8 cellular contexts compared by ENCODE assay signal in genomic region chr15:89898628-89899302, GRCh38. TPM values are rescaled to one million over a fixed set of nuclear protein-coding genes. Genes with fewer than 3 reads are reported as not detected.
DNase-seq lines count a peak whose midpoint lies in the region; ATAC-seq and TF ChIP-seq lines count a peak whose summit lies in the region.

No MANE protein-coding gene starts in this region.

- H3K9me3 Mint-ChIP-seq in brain, result no peaks in the 10 kb centered on the region

- no peaks in the 10 kb centered on the region for H3K4me1 ChIP-seq in lung (ENCODE audit: control insufficient read depth in 2 of 2, insufficient read depth in 2 of 2, low read length in 2 of 2)

- no peak overlapping the region for H3K4me3 ChIP-seq in lung

- intact Hi-C loops in Right ventricle myocardium inferior (cut with DNase I), result loop anchor here (10.0 kb wide), 2 partner anchors 176 to 1036 kb away; partner anchors contain the start of genes HDDC3 and UNC45A

- WGBS in lung, 2 donors, result 82 to 83% methylated on average over 7 of the region's 7 CpGs

- peaks cover 0 to 1% of the 10 kb centered on the region in 2 donors for H3K9me3 ChIP-seq in lung (ENCODE audit: control insufficient read depth in 2 of 2, insufficient read depth in 1 of 2, low read length in 1 of 2)

- H3K27me3 Mint-ChIP-seq in brain, result peaks cover 3% of the 10 kb centered on the region

- H3K4me1 Mint-ChIP-seq in brain, result peaks cover 8% of the 10 kb centered on the region

- peaks cover 3 to 21% of the 10 kb centered on the region in 2 donors for H3K36me3 ChIP-seq in lung (ENCODE audit: control insufficient read depth in 2 of 2, insufficient read depth in 2 of 2, low read length in 2 of 2)

- DNase-seq in CMK (ENCODE audit: low read depth) (peak; percentile 34), HT1080 (ENCODE audit: low read depth) (peak; percentile 68), SKM-1 treated with dmso at 0.1 percent for 144 hours (lab: John Stamatoyannopoulos, UW; ENCODE audit: unreplicated experiment) (peak; percentile 54), lung (ENCODE audit: low spot score) (no peak), C1 segment of cervical spinal cord (lab: John Stamatoyannopoulos, UW) (no peak), Right ventricle myocardium inferior (ENCODE audit: missing footprints) (no peak)

- H3K27me3 ChIP-seq in lung (ENCODE audit: control insufficient read depth, insufficient read depth), result no peaks in the 10 kb centered on the region

- ATAC-seq in GM18858 (IDR thresholded peaks at IDR 0.05; ENCODE audit: unreplicated experiment), result peak; percentile 51
- no peak for ATAC-seq in lung (ENCODE audit: insufficient read depth, low FRiP score)
- ATAC-seq in Right ventricle myocardium inferior, result no peak

- TF ChIP-seq CTCF in brain (conservative IDR thresholded peaks at IDR 0.05), result peak; percentile 49 to 68
- peak; percentile 40 for TF ChIP-seq CTCF in lung (IDR thresholded peaks at IDR 0.05; ENCODE audit: control extremely low read depth, extremely low read depth)

- H3K36me3 Mint-ChIP-seq in brain, result peaks cover 22% of the 10 kb centered on the region

- no peak overlapping the region for H3K27ac ChIP-seq in lung (ENCODE audit: low read depth in 1 of 2, low read length in 1 of 2)

- H3K4me3 Mint-ChIP-seq in brain, result peak overlapping the region in 1 of 5 experiments; percentile 30

- peak overlapping the region in 2 of 5 experiments; percentile 17 to 46 for H3K27ac Mint-ChIP-seq in brain

RNA-seq across cellular contexts. Expression of gene AP3S2, which starts 5.0 kb away (rescaled TPM):
- total RNA-seq in HT1080 (2014; rRNA removed; shearing (Covaris generic)), result 21.1 and 25.4 TPM in 2 replicates
- polyA plus RNA-seq in HT1080 (2015; cell fraction: cytosol; rRNA removed), result 36.0 and 36.3 TPM in 2 replicates
- polyA plus RNA-seq in HT1080 (2015; cell fraction: nucleus; rRNA removed), result 21.6 and 28.6 TPM in 2 replicates
- 34.1 TPM for polyA plus RNA-seq in brain (ENCODE audit: insufficient read depth, low read depth, low replicate concordance)
- 10 to 100 TPM; 30.2 to 31.8 TPM for total RNA-seq in lung
- polyA plus RNA-seq in lung, result 10 to 100 TPM in 1 of 2 donors, 1 to 10 TPM in 1; 9.9 to 21.6 TPM
- total RNA-seq in Right ventricle myocardium inferior, result 46.9 TPM

RNA-seq across cellular contexts. Expression of gene ARPIN, which starts 14.0 kb away (rescaled TPM):
- 3.0 and 3.1 TPM in 2 replicates for total RNA-seq in HT1080 (2014; rRNA removed; shearing (Covaris generic))
- 4.0 and 4.6 TPM in 2 replicates for polyA plus RNA-seq in HT1080 (2015; cell fraction: cytosol; rRNA removed)
- 4.5 and 5.0 TPM in 2 replicates for polyA plus RNA-seq in HT1080 (2015; cell fraction: nucleus; rRNA removed)
- 6.3 TPM for polyA plus RNA-seq in brain (ENCODE audit: insufficient read depth, low read depth, low replicate concordance)
- 10 to 100 TPM; 21.3 to 28.5 TPM for total RNA-seq in lung
- polyA plus RNA-seq in lung, result 10 to 100 TPM in 1 of 2 donors, 1 to 10 TPM in 1; 9.0 to 16.2 TPM
- 12.0 TPM for total RNA-seq in Right ventricle myocardium inferior

Comparison
In these comparisons a context has a peak if more than half of its experiments do, and no peak if none do; other contexts are left out.
1. DNase-seq: peak in CMK (single experiment), HT1080 (single experiment) and SKM-1 treated with dmso at 0.1 percent for 144 hours (single experiment); none in lung (single experiment), C1 segment of cervical spinal cord (0 of 14) and Right ventricle myocardium inferior (single experiment).